Comparison of ENCODE assay signal across 3 cellular contexts in genomic region chr17:76585048-76585648, GRCh38.
TF ChIP-seq lines count a peak whose summit lies in the region.

No MANE protein-coding gene starts in this region.

TF ChIP-seq in A549, 52 proteins besides CTCF, POLR2A, EP300 and RAD21:
- TF ChIP-seq RCOR1 (IDR thresholded peaks at IDR 0.05; ENCODE audit: low read depth, low read length) (no peak), ELK1 (IDR thresholded peaks at IDR 0.05; ENCODE audit: low read depth, low read length) (no peak), CHD4 (IDR thresholded peaks at IDR 0.05; ENCODE audit: borderline replicate concordance) (no peak), CHD2 (IDR thresholded peaks at IDR 0.05; ENCODE audit: low read length, partially characterized antibody) (no peak), SREBF2 (IDR thresholded peaks at IDR 0.05) (no peak), RARB (CRISPR knock-in tag; IDR thresholded peaks at IDR 0.05) (no peak), FOXS1 (CRISPR knock-in tag; IDR thresholded peaks at IDR 0.05) (no peak), USF2 (IDR thresholded peaks at IDR 0.05) (no peak), ZSCAN20 (CRISPR knock-in tag; IDR thresholded peaks at IDR 0.05) (no peak), MAZ (IDR thresholded peaks at IDR 0.05; ENCODE audit: borderline replicate concordance, low read depth, low read length) (no peak), JUNB (IDR thresholded peaks at IDR 0.05) (no peak), EHF (CRISPR knock-in tag; IDR thresholded peaks at IDR 0.05) (no peak), E2F6 (IDR thresholded peaks at IDR 0.05; ENCODE audit: borderline replicate concordance, low read depth) (no peak), RNF2 (IDR thresholded peaks at IDR 0.05; ENCODE audit: borderline replicate concordance, low read depth) (no peak), BCL3 (IDR thresholded peaks at IDR 0.05) (no peak), KDM5A (IDR thresholded peaks at IDR 0.05) (no peak), TP53 (CRISPR knock-in tag; IDR thresholded peaks at IDR 0.05) (no peak), HDAC2 (IDR thresholded peaks at IDR 0.05) (no peak), HOXB13 (CRISPR knock-in tag; IDR thresholded peaks at IDR 0.05; ENCODE audit: low read depth) (no peak)

TF ChIP-seq in HEK293, 187 proteins besides CTCF, POLR2A, EP300 and RAD21:
- TF ChIP-seq SP7 (tag by site-specific recombination; IDR thresholded peaks at IDR 0.05), result no peak
- TF ChIP-seq PRDM1 (tag by site-specific recombination; IDR thresholded peaks at IDR 0.05), result no peak
- TF ChIP-seq ZNF223 (tag by site-specific recombination; IDR thresholded peaks at IDR 0.05), result no peak
- TF ChIP-seq ZNF701 (tag by site-specific recombination; IDR thresholded peaks at IDR 0.05), result no peak
- no peak for TF ChIP-seq ZNF513 (tag by site-specific recombination; IDR thresholded peaks at IDR 0.05)
TF ChIP-seq in HEK293: peak in this region for 0.

TF ChIP-seq in liver, 16 proteins besides CTCF, POLR2A, EP300 and RAD21:
- TF ChIP-seq HNF4G (IDR thresholded peaks at IDR 0.05) (no peak), YY1 (IDR thresholded peaks at IDR 0.05) (no peak), FOXA1 (IDR thresholded peaks at IDR 0.05) (no peak), RXRA (IDR thresholded peaks at IDR 0.05) (no peak), ZBTB33 (IDR thresholded peaks at IDR 0.05) (no peak), SP1 (IDR thresholded peaks at IDR 0.05) (no peak), REST (IDR thresholded peaks at IDR 0.05) (no peak), EGR1 (IDR thresholded peaks at IDR 0.05; ENCODE audit: low read depth in 2 of 2) (no peak), FOXA2 (IDR thresholded peaks at IDR 0.05) (no peak), ATF3 (IDR thresholded peaks at IDR 0.05) (no peak), TAF1 (conservative IDR thresholded peaks at IDR 0.05) (no peak), GABPA (IDR thresholded peaks at IDR 0.05 in 1 of 2, conservative IDR thresholded peaks at IDR 0.05 in 1 of 2) (no peak), NR2F2 (IDR thresholded peaks at IDR 0.05) (no peak), MAX (IDR thresholded peaks at IDR 0.05) (no peak), HNF4A (conservative IDR thresholded peaks at IDR 0.05) (no peak), JUND (IDR thresholded peaks at IDR 0.05) (no peak)
